ENCODE assay signal across 23 cellular contexts in the genomic region with DNA sequence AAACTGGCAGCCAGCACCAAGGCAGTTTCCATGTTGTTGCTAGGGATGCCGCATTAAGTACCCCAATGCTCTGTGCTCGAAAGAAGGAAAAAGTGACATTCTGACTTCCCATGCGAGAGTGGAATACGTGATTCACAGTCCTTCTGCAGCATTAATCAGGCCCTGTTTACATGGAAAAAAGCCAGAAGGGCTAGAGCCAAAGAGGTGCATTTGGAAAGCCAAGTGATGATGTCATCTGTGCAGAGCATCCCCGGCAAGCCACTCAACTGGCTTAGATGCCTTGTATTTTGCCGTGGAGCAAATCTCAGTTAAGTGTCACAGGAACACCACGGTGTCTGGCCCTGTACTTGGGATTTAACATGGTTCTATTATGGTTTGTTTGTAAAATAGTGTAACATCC.
A peak's percentile ranks its signal among the peaks of the same experiment; 100 is the strongest.
DNase-seq lines count a peak whose midpoint lies in the region; ATAC-seq, FAIRE-seq and TF ChIP-seq lines count a peak whose summit lies in the region.
"Had no signal": no experiment of that assay in that cellular context is flagged by ENCODE, and none has a peak within 500 bp of the region (broad histone marks: within the 10 kb centered on the region; RNA-seq: fewer than 3 reads in every experiment).

No MANE protein-coding gene starts in this region.

- H3K9me3 ChIP-seq in astrocyte (ENCODE audit: insufficient read depth, low read depth, low read length) (no peaks in the 10 kb centered on the region), kidney (ENCODE audit: control insufficient read depth in 1 of 2, low read length in 2 of 2) (no peaks in the 10 kb centered on the region)
- H3K9me3 ChIP-seq: esophagus muscularis mucosa, lower lobe of right lung, SJCRH30, transverse colon had no signal

- H3K4me1 ChIP-seq in astrocyte (ENCODE audit: insufficient read depth, low read length) (peaks cover 11% of the 10 kb centered on the region), kidney (ENCODE audit: control insufficient read depth in 1 of 2, insufficient read depth in 1 of 2, low read depth in 1 of 2, low read length in 2 of 2) (peaks cover 0 to 2% of the 10 kb centered on the region in 2 donors)
- H3K4me1 ChIP-seq: lower lobe of right lung, SJCRH30, transverse colon had no signal

- H3K4me3 ChIP-seq in astrocyte (ENCODE audit: insufficient read depth, low read depth, low read length) (peak overlapping the region; percentile 31), kidney (ENCODE audit: low read length in 2 of 2) (no peak overlapping the region)
- H3K4me3 ChIP-seq: esophagus muscularis mucosa, lower lobe of right lung, SJCRH30, transverse colon had no signal

- ATAC-seq in GM21423 (IDR thresholded peaks at IDR 0.05; ENCODE audit: unreplicated experiment), result no peak
- ATAC-seq: lower lobe of right lung had no signal

- no peak overlapping the region for H2AFZ ChIP-seq in astrocyte (ENCODE audit: low read depth, low read length)

- no peaks in the 10 kb centered on the region for H3K27me3 ChIP-seq in astrocyte (ENCODE audit: insufficient read depth, low read length)
- H3K27me3 ChIP-seq: SJCRH30, transverse colon had no signal

- TF ChIP-seq CTCF in astrocyte (IDR thresholded peaks at IDR 0.05; ENCODE audit: insufficient read depth, low read depth, low read length) (no peak), osteocyte (IDR thresholded peaks at IDR 0.05) (no peak), kidney (IDR thresholded peaks at IDR 0.05; ENCODE audit: borderline replicate concordance, extremely low read depth, insufficient read depth) (no peak)

- no peaks in the 10 kb centered on the region for H3K27me3 Mint-ChIP-seq in astrocyte (ENCODE audit: low read depth, unreplicated experiment)
- no peaks in the 10 kb centered on the region for H3K27me3 Mint-ChIP-seq in osteocyte (ENCODE audit: unreplicated experiment)
- H3K27me3 Mint-ChIP-seq: activated T-helper 17 cell treated with anti-CD3 and anti-CD28 coated beads, Interleukin-2, amount 50 U/mL, for 72 hours; CD8-positive, alpha-beta memory T cell; central memory CD8-positive, alpha-beta T cell had no signal

- FAIRE-seq in astrocyte (lab: Jason Lieb, UNC) (no peak), kidney (lab: Jason Lieb, UNC) (no peak)

- H3K9ac ChIP-seq in astrocyte (ENCODE audit: low read length), result peak overlapping the region; percentile 23
- no peak overlapping the region for H3K9ac ChIP-seq in kidney (ENCODE audit: low read length in 2 of 2)

- no peaks in the 10 kb centered on the region for H3K79me2 ChIP-seq in astrocyte (ENCODE audit: insufficient read depth, low read length)

- peak overlapping the region; percentile 79 for H3K4me2 ChIP-seq in astrocyte (ENCODE audit: low read length)

- intact Hi-C loops in kidney (cut with DNase I), result no loop called here

- H3K27ac ChIP-seq in astrocyte (ENCODE audit: low read depth, low read length) (peak overlapping the region; percentile 28), kidney (ENCODE audit: low read depth in 2 of 2, low read length in 2 of 2) (no peak overlapping the region)
- H3K27ac ChIP-seq: esophagus muscularis mucosa, lower lobe of right lung, SJCRH30, transverse colon had no signal

- H3K9me3 Mint-ChIP-seq in astrocyte (ENCODE audit: unreplicated experiment), result peaks cover 2% of the 10 kb centered on the region
- H3K9me3 Mint-ChIP-seq in osteocyte (ENCODE audit: unreplicated experiment), result no peaks in the 10 kb centered on the region
- H3K9me3 Mint-ChIP-seq: activated T-helper 17 cell treated with anti-CD3 and anti-CD28 coated beads, Interleukin-2, amount 50 U/mL, for 72 hours; CD8-positive, alpha-beta memory T cell; central memory CD8-positive, alpha-beta T cell had no signal

- H3K4me1 Mint-ChIP-seq in astrocyte (ENCODE audit: low read depth, unreplicated experiment), result peaks cover 11% of the 10 kb centered on the region
- no peaks in the 10 kb centered on the region for H3K4me1 Mint-ChIP-seq in osteocyte (ENCODE audit: unreplicated experiment)

- no peaks in the 10 kb centered on the region for H3K36me3 Mint-ChIP-seq in astrocyte (ENCODE audit: low read depth, unreplicated experiment)
- H3K36me3 Mint-ChIP-seq in osteocyte (ENCODE audit: unreplicated experiment), result no peaks in the 10 kb centered on the region
- H3K36me3 Mint-ChIP-seq: CD8-positive, alpha-beta memory T cell had no signal

- peak; percentile 36 for DNase-seq in G401 (ENCODE audit: low spot score)
- DNase-seq in NCI-H1092 (lab: John Stamatoyannopoulos, UW), result peak; percentile 4
- peak; percentile 87 for DNase-seq in astrocyte (ENCODE audit: low read depth)
- peak; percentile 22 for DNase-seq in iris pigment epithelial cell (ENCODE audit: low read depth)
- no peak for DNase-seq in osteocyte (ENCODE audit: extremely low spot score, unreplicated experiment)
- DNase-seq in activated gamma-delta T cell (lab: John Stamatoyannopoulos, UW), result no peak
- no peak for DNase-seq in kidney
- DNase-seq: activated CD4-positive, CD25-positive, alpha-beta regulatory T cell treated with anti-CD3 and anti-CD28 coated beads, Interleukin-2, amount 50 U/mL, for 72 hours; CD8-positive, alpha-beta memory T cell; DMS79 treated with DMSO at 0.1 percent for 48 hours; lower lobe of right lung; NCI-H1436 treated with DMSO at 0.1 percent for 48 hours; occipital lobe; OCI-M1; right cardiac atrium; SJCRH30; stimulated activated naive CD4-positive, alpha-beta T cell; T-helper 9 cell; transverse colon had no signal

- H3K4me3 Mint-ChIP-seq in astrocyte (ENCODE audit: unreplicated experiment), result no peak overlapping the region
- H3K4me3 Mint-ChIP-seq in osteocyte (ENCODE audit: unreplicated experiment), result no peak overlapping the region
- H3K4me3 Mint-ChIP-seq: CD8-positive, alpha-beta memory T cell; central memory CD8-positive, alpha-beta T cell had no signal

- H4K20me1 ChIP-seq in astrocyte (ENCODE audit: insufficient read depth, low read length), result no peaks in the 10 kb centered on the region

- in situ Hi-C loops in G401 (cut with HindIII; ENCODE audit: low sequenced_read_pairs), result no loop called here

- H3K36me3 ChIP-seq in astrocyte (ENCODE audit: insufficient read depth, low read length) (no peaks in the 10 kb centered on the region), kidney (ENCODE audit: control insufficient read depth in 1 of 2, insufficient read depth in 2 of 2, low read length in 2 of 2) (no peaks in the 10 kb centered on the region)
- H3K36me3 ChIP-seq: esophagus muscularis mucosa, lower lobe of right lung, SJCRH30, transverse colon had no signal

- no peak overlapping the region for H3K27ac Mint-ChIP-seq in astrocyte (ENCODE audit: unreplicated experiment)
- no peak overlapping the region for H3K27ac Mint-ChIP-seq in osteocyte (ENCODE audit: unreplicated experiment)
- H3K27ac Mint-ChIP-seq: activated T-helper 17 cell treated with anti-CD3 and anti-CD28 coated beads, Interleukin-2, amount 50 U/mL, for 72 hours had no signal

Comparison
In these comparisons a context has a peak if more than half of its experiments do, and no peak if none do; other contexts are left out.
1. DNase-seq: peak in G401 (single experiment), NCI-H1092 (single experiment), astrocyte (single experiment) and iris pigment epithelial cell (single experiment); none in osteocyte (single experiment), activated gamma-delta T cell (single experiment) and kidney (single experiment).